In the genomic region with DNA sequence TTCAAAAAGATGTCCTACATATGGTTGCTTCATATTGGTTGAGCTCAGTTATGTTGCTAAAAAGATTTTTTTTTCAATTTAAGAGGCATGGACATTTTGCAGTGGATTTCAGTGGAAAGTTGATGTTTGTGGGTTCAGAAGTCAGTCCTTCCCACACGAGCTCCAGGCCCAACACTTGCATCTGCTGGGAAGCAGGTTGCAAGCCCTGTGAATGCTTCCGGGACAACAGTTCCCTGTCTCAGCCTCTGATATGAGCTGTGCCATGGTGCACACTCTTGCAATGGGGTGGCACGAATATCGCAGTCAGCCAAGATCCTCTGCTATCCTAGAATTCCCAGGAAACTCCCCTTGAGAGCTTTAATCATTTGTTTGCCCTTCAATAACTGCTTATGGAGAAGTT, we compare ENCODE assay signal across 11 cellular contexts. TPM values are rescaled to one million over a fixed set of nuclear protein-coding genes. Genes with fewer than 3 reads are reported as not detected.
DNase-seq lines count a peak whose midpoint lies in the region; ATAC-seq and TF ChIP-seq lines count a peak whose summit lies in the region.
"Had no signal": no experiment of that assay in that cellular context is flagged by ENCODE, and none has a peak within 500 bp of the region (broad histone marks: within the 10 kb centered on the region; RNA-seq: fewer than 3 reads in every experiment).

No MANE protein-coding gene starts in this region.

- no peak for TF ChIP-seq CTCF in CD14-positive monocyte (IDR thresholded peaks at IDR 0.05)
- no peak for TF ChIP-seq CTCF in natural killer cell (IDR thresholded peaks at IDR 0.05)
- TF ChIP-seq CTCF in ascending aorta (IDR thresholded peaks at IDR 0.05): no peak

- H3K4me3 Mint-ChIP-seq in CD14-positive monocyte: peak overlapping the region in 1 of 2 donors; percentile 52
- H3K4me3 Mint-ChIP-seq in natural killer cell: peak overlapping the region; percentile 22
- H3K4me3 Mint-ChIP-seq: brain had no signal

- peaks cover 2 to 5% (median 3%) of the 10 kb centered on the region in 3 donors for H3K27me3 Mint-ChIP-seq in CD14-positive monocyte (ENCODE audit: low read depth in 3 of 3)
- no peaks in the 10 kb centered on the region for H3K27me3 Mint-ChIP-seq in natural killer cell (ENCODE audit: low read depth in 2 of 2)

- intact Hi-C loops in CD14-positive monocyte (cut with micrococcal nuclease) (no loop called here), natural killer cell (cut with micrococcal nuclease) (loop anchor here (1.0 kb wide), 2 partner anchors 32 to 45 kb away; no protein-coding TSS in a partner anchor), ascending aorta (cut with DNase I) (no loop called here)

- ATAC-seq in GM18498 (IDR thresholded peaks at IDR 0.05; ENCODE audit: unreplicated experiment): peak; percentile 4
- no peak for ATAC-seq in activated naive CD4-positive, alpha-beta T cell treated with anti-CD3 and anti-CD28 coated beads, Interleukin-2, amount 50 U/mL, for 72 hours
- ATAC-seq in natural killer cell: no peak
- ATAC-seq in GM21381 (IDR thresholded peaks at IDR 0.05; ENCODE audit: unreplicated experiment): no peak

- H3K27me3 ChIP-seq in ascending aorta: no peaks in the 10 kb centered on the region

- peak overlapping the region; percentile 94 to 98 (median 98) for H3K27ac Mint-ChIP-seq in CD14-positive monocyte
- peak overlapping the region; percentile 27 to 86 for H3K27ac Mint-ChIP-seq in activated naive CD4-positive, alpha-beta T cell treated with anti-CD3 and anti-CD28 coated beads, Interleukin-2, amount 50 U/mL, for 72 hours
- peak overlapping the region; percentile 77 to 87 for H3K27ac Mint-ChIP-seq in natural killer cell

- no peaks in the 10 kb centered on the region for H3K9me3 ChIP-seq in ascending aorta

- peaks cover 71% of the 10 kb centered on the region for H3K4me1 Mint-ChIP-seq in CD14-positive monocyte
- H3K4me1 Mint-ChIP-seq in natural killer cell: peaks cover 80 to 81% of the 10 kb centered on the region in 2 donors

- DNase-seq in CD14-positive monocyte (ENCODE audit: low spot score) (no peak), natural killer cell (no peak), NCI-H774 (lab: John Stamatoyannopoulos, UW) (no peak), SIG-M5 treated with dmso at 0.1 percent for 504 hours (lab: John Stamatoyannopoulos, UW; ENCODE audit: unreplicated experiment) (no peak), ascending aorta (ENCODE audit: low spot score in 2 of 2) (no peak)
- DNase-seq in activated naive CD4-positive, alpha-beta T cell treated with anti-CD3 and anti-CD28 coated beads, Interleukin-2, amount 50 U/mL, for 72 hours (ENCODE audit: low spot score in 2 of 2): no peak
- DNase-seq: COR-L47, NCI-H345 had no signal

- no peaks in the 10 kb centered on the region for H3K4me1 ChIP-seq in ascending aorta

- peaks cover 0 to 3% (median 0%) of the 10 kb centered on the region in 7 donors for H3K9me3 Mint-ChIP-seq in CD14-positive monocyte
- peaks cover 13 to 15% of the 10 kb centered on the region in 2 donors for H3K9me3 Mint-ChIP-seq in activated naive CD4-positive, alpha-beta T cell treated with anti-CD3 and anti-CD28 coated beads, Interleukin-2, amount 50 U/mL, for 72 hours
- H3K9me3 Mint-ChIP-seq in natural killer cell: peaks cover 0 to 2% of the 10 kb centered on the region in 2 donors

- no peak overlapping the region for H3K4me3 ChIP-seq in ascending aorta

- no peaks in the 10 kb centered on the region for H3K36me3 ChIP-seq in ascending aorta

- peaks cover 0 to 12% of the 10 kb centered on the region in 2 donors for H3K36me3 Mint-ChIP-seq in CD14-positive monocyte
- H3K36me3 Mint-ChIP-seq in activated naive CD4-positive, alpha-beta T cell treated with anti-CD3 and anti-CD28 coated beads, Interleukin-2, amount 50 U/mL, for 72 hours: peaks cover 10 to 18% of the 10 kb centered on the region in 2 donors
- H3K36me3 Mint-ChIP-seq in natural killer cell: no peaks in the 10 kb centered on the region
- H3K36me3 Mint-ChIP-seq: brain had no signal

- H3K27ac ChIP-seq in ascending aorta: no peak overlapping the region

RNA-seq across cellular contexts. Expression of a gene that starts 30.3 kb away (rescaled TPM):
- polyA plus RNA-seq in CD14-positive monocyte: 1 to 10 TPM; 3.5 to 5.2 TPM
- total RNA-seq in activated naive CD4-positive, alpha-beta T cell treated with anti-CD3 and anti-CD28 coated beads, Interleukin-2, amount 50 U/mL, for 72 hours: 10 to 100 TPM; 15.4 to 24.4 TPM
- total RNA-seq in natural killer cell: 10 to 100 TPM; 10.4 to 14.7 (median 13.8) TPM
- 39.5 TPM for total RNA-seq in ascending aorta
